Comparison of ENCODE assay signal across 1 cellular context in the genomic region with DNA sequence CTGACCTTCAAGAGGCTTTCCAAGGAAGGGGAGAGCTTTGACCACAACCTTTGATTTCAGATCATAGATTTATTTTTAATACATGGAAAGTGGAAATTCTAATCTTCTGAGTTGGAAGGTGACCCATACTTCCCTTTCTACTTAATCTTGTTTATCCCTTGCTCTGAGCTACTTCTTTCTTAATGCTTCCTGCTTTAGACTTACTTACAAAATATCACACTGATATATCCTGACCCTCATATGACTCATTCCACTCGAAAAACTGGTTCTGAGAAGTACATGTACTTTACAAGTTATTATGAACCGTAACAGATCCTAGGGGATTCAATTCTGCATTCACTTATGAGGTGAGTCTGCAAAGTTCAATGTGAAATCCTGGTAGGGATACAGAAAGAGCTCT.
TF ChIP-seq lines count a peak whose summit lies in the region.

No MANE protein-coding gene starts in this region.

TF ChIP-seq in WTC11, 78 proteins besides CTCF, POLR2A, EP300 and RAD21 (continued from another document):
- TF ChIP-seq, protein P1, sequence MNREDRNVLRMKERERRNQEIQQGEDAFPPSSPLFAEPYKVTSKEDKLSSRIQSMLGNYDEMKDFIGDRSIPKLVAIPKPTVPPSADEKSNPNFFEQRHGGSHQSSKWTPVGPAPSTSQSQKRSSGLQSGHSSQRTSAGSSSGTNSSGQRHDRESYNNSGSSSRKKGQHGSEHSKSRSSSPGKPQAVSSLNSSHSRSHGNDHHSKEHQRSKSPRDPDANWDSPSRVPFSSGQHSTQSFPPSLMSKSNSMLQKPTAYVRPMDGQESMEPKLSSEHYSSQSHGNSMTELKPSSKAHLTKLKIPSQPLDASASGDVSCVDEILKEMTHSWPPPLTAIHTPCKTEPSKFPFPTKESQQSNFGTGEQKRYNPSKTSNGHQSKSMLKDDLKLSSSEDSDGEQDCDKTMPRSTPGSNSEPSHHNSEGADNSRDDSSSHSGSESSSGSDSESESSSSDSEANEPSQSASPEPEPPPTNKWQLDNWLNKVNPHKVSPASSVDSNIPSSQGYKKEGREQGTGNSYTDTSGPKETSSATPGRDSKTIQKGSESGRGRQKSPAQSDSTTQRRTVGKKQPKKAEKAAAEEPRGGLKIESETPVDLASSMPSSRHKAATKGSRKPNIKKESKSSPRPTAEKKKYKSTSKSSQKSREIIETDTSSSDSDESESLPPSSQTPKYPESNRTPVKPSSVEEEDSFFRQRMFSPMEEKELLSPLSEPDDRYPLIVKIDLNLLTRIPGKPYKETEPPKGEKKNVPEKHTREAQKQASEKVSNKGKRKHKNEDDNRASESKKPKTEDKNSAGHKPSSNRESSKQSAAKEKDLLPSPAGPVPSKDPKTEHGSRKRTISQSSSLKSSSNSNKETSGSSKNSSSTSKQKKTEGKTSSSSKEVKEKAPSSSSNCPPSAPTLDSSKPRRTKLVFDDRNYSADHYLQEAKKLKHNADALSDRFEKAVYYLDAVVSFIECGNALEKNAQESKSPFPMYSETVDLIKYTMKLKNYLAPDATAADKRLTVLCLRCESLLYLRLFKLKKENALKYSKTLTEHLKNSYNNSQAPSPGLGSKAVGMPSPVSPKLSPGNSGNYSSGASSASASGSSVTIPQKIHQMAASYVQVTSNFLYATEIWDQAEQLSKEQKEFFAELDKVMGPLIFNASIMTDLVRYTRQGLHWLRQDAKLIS (CRISPR knock-in tag; IDR thresholded peaks at IDR 0.05; ENCODE audit: borderline replicate concordance) = no peak
- TF ChIP-seq, protein P2, sequence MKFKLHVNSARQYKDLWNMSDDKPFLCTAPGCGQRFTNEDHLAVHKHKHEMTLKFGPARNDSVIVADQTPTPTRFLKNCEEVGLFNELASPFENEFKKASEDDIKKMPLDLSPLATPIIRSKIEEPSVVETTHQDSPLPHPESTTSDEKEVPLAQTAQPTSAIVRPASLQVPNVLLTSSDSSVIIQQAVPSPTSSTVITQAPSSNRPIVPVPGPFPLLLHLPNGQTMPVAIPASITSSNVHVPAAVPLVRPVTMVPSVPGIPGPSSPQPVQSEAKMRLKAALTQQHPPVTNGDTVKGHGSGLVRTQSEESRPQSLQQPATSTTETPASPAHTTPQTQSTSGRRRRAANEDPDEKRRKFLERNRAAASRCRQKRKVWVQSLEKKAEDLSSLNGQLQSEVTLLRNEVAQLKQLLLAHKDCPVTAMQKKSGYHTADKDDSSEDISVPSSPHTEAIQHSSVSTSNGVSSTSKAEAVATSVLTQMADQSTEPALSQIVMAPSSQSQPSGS (CRISPR knock-in tag; IDR thresholded peaks at IDR 0.05; ENCODE audit: borderline replicate concordance, low read depth) = no peak
- TF ChIP-seq NR3C1 (CRISPR knock-in tag; conservative IDR thresholded peaks at IDR 0.05; ENCODE audit: low read depth) (no peak), ZNF671 (CRISPR knock-in tag; IDR thresholded peaks at IDR 0.05) (no peak), FOXJ3 (CRISPR knock-in tag; IDR thresholded peaks at IDR 0.05; ENCODE audit: borderline replicate concordance) (no peak), NFYB (CRISPR knock-in tag; conservative IDR thresholded peaks at IDR 0.05; ENCODE audit: low read depth) (no peak)
- TF ChIP-seq, protein P3, sequence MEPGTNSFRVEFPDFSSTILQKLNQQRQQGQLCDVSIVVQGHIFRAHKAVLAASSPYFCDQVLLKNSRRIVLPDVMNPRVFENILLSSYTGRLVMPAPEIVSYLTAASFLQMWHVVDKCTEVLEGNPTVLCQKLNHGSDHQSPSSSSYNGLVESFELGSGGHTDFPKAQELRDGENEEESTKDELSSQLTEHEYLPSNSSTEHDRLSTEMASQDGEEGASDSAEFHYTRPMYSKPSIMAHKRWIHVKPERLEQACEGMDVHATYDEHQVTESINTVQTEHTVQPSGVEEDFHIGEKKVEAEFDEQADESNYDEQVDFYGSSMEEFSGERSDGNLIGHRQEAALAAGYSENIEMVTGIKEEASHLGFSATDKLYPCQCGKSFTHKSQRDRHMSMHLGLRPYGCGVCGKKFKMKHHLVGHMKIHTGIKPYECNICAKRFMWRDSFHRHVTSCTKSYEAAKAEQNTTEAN (CRISPR knock-in tag; IDR thresholded peaks at IDR 0.05) = no peak
TF ChIP-seq in WTC11: peak in this region for 0.
